9 cellular contexts compared by ENCODE assay signal in the genomic region with DNA sequence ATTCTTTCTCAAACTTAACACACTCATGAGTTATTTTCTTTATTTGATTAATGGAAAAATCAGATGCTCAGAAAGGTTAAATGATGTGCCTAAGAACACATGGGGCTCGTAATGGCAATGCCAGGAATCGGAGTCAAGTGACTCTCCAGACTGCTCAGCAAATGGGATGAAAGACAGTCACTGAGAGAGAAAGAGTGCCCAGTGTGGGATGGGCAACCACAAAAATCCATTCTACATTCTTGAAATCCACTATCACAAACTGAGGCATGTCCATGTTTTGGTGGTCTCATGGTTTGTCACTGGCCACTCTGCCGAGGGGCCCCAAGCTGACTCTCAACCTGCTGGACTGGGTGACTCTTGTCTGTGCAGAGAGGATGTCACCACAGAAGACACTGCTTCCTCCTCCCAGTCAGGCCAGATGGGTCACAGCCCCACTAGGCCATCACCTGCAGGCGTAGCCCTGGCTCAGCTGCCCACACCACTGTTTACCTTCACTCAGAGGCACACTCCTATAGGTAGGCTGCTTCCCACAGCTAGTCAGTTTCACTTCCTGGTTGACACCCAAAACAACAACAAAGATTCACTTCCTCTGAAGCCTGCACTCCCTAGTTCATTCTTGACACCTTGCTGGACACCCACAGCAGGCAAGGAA. TPM values are rescaled to one million over a fixed set of nuclear protein-coding genes. Genes with fewer than 3 reads are reported as not detected.
DNase-seq lines count a peak whose midpoint lies in the region; ATAC-seq and TF ChIP-seq lines count a peak whose summit lies in the region.
"Had no signal": no experiment of that assay in that cellular context is flagged by ENCODE, and none has a peak within 500 bp of the region (broad histone marks: within the 10 kb centered on the region; RNA-seq: fewer than 3 reads in every experiment).

No MANE protein-coding gene starts in this region.

- H3K9me3 Mint-ChIP-seq in neural progenitor cell: no peaks in the 10 kb centered on the region

- DNase-seq in DMS53 treated with DMSO at 0.1 percent for 48 hours (lab: John Stamatoyannopoulos, UW; ENCODE audit: unreplicated experiment): peak; percentile 84
- DNase-seq in OCI-LY7 (ENCODE audit: low spot score): peak; percentile 72
- peak; percentile 40 for DNase-seq in left lobe of liver (ENCODE audit: low spot score)
- DNase-seq in HuH-7 (ENCODE audit: low spot score): no peak
- no peak for DNase-seq in neural progenitor cell (ENCODE audit: low spot score)
- no peak for DNase-seq in left ventricle myocardium superior

- ATAC-seq in GM21825 (IDR thresholded peaks at IDR 0.05; ENCODE audit: unreplicated experiment): peak; percentile 62
- no peak for ATAC-seq in left lobe of liver
- ATAC-seq in left ventricle myocardium superior: no peak
- ATAC-seq in GM18498 (IDR thresholded peaks at IDR 0.05; ENCODE audit: unreplicated experiment): no peak

- no peak overlapping the region for H3K4me3 Mint-ChIP-seq in neural progenitor cell

- H3K27me3 Mint-ChIP-seq in neural progenitor cell (ENCODE audit: insufficient read depth, low read depth): peaks cover 2% of the 10 kb centered on the region

- TF ChIP-seq CTCF in OCI-LY7 (conservative IDR thresholded peaks at IDR 0.05; ENCODE audit: low read length) (no peak), neural progenitor cell (IDR thresholded peaks at IDR 0.05) (no peak)

- CTCF ChIA-PET in OCI-LY7 (lab: Charles Lee; ENCODE audit: unreplicated experiment): no interaction called here

- H3K9me3 ChIP-seq in OCI-LY7 (ENCODE audit: low read length): no peaks in the 10 kb centered on the region
- no peaks in the 10 kb centered on the region for H3K9me3 ChIP-seq in neural progenitor cell (ENCODE audit: low read depth)
- H3K9me3 ChIP-seq: ascending aorta had no signal

- H3K27me3 ChIP-seq in neural progenitor cell: no peaks in the 10 kb centered on the region
- H3K27me3 ChIP-seq: ascending aorta had no signal

- H3K36me3 ChIP-seq in OCI-LY7 (ENCODE audit: insufficient read depth, low read length): peaks cover 33% of the 10 kb centered on the region
- H3K36me3 ChIP-seq in neural progenitor cell: no peaks in the 10 kb centered on the region

- H3K4me3 ChIP-seq in OCI-LY7 (ENCODE audit: low read depth, low read length, poor library complexity, severe bottlenecking) (no peak overlapping the region), neural progenitor cell (no peak overlapping the region)
- H3K4me3 ChIP-seq: ascending aorta had no signal

- no peak overlapping the region for H3K9ac ChIP-seq in neural progenitor cell

- BruUV-seq in OCI-LY7 (replicated peaks; lab: Mats Ljungman, UMichigan): no TSS peak

- intact Hi-C loops in OCI-LY7 (cut with micrococcal nuclease; ENCODE audit: unreplicated experiment): no loop called here
- intact Hi-C loops in left ventricle myocardium superior (cut with micrococcal nuclease): no loop called here

- H3K27ac ChIP-seq in OCI-LY7 (ENCODE audit: low read depth, low read length, poor library complexity, severe bottlenecking) (peak overlapping the region; percentile 2), neural progenitor cell (no peak overlapping the region)

- H3K79me2 ChIP-seq in OCI-LY7 (ENCODE audit: insufficient read depth, low read depth, low read length) (no peaks in the 10 kb centered on the region), neural progenitor cell (ENCODE audit: low read depth) (no peaks in the 10 kb centered on the region)

- H3K9me2 ChIP-seq in OCI-LY7 (ENCODE audit: insufficient read depth, low read length): no peaks in the 10 kb centered on the region

- no peaks in the 10 kb centered on the region for H3K4me1 Mint-ChIP-seq in neural progenitor cell

- POLR2A ChIA-PET in OCI-LY7 (lab: Charles Lee): no interaction called here

- peaks cover 8% of the 10 kb centered on the region for H3K36me3 Mint-ChIP-seq in neural progenitor cell

- no peak overlapping the region for H3K27ac Mint-ChIP-seq in neural progenitor cell

- H4K20me1 ChIP-seq in OCI-LY7 (ENCODE audit: insufficient read depth, low read length) (no peaks in the 10 kb centered on the region), neural progenitor cell (ENCODE audit: low read depth) (no peaks in the 10 kb centered on the region)

- H2AFZ ChIP-seq in OCI-LY7 (ENCODE audit: low read length) (no peak overlapping the region), neural progenitor cell (replicated peaks) (no peak overlapping the region)

- H3F3A ChIP-seq in neural progenitor cell (ENCODE audit: low read depth): no peaks in the 10 kb centered on the region

- H3K4me2 ChIP-seq in OCI-LY7 (ENCODE audit: low read length) (peak overlapping the region; percentile 15; the same call in 1 of the 2 replicates), neural progenitor cell (no peak overlapping the region)

- H3K4me1 ChIP-seq in OCI-LY7 (ENCODE audit: insufficient read depth, low read length, poor library complexity, severe bottlenecking) (peaks cover 10% of the 10 kb centered on the region), neural progenitor cell (peaks cover 4% of the 10 kb centered on the region)

RNA-seq across cellular contexts. Expression of a gene that starts 21.5 kb away (rescaled TPM):
- total RNA-seq in OCI-LY7 (2014; rRNA removed; shearing (Covaris generic)): not detected in 2 replicates
- total RNA-seq in OCI-LY7 (2022): not detected in 2 replicates
- total RNA-seq in left lobe of liver: 24.2 TPM
- total RNA-seq in neural progenitor cell (ENCODE audit: low replicate concordance): 5.5 and 8.5 TPM in 2 replicates
- 137 TPM for total RNA-seq in left ventricle myocardium superior

Comparison
In these comparisons a context has a peak if more than half of its experiments do, and no peak if none do; other contexts are left out.
1. DNase-seq: peak in DMS53 treated with DMSO at 0.1 percent for 48 hours (single experiment), OCI-LY7 (single experiment) and left lobe of liver (single experiment); none in HuH-7 (single experiment), neural progenitor cell (single experiment) and left ventricle myocardium superior (single experiment).